33 cellular contexts compared by ENCODE assay signal in the genomic region with DNA sequence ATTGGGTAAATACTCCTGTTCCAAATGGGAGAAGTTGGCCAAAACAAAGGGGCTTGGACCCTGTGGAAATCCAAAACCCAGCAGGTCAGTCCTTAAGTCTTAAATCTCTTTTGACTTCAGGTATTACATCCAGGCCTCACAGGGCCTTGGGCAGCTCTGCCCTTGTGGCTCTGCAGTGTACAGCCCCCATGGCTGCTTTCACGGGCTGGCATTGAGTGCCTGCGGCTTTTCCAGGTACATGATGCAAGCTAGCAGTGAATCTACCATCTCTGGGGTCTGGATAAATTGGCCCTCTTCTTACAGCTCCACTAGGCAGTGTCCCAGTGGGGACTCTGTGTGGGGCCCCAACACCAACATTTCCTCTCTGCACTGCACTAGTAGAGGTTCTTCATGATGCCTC.
"Had no signal": no experiment of that assay in that cellular context is flagged by ENCODE, and none has a peak within 500 bp of the region (broad histone marks: within the 10 kb centered on the region; RNA-seq: fewer than 3 reads in every experiment).

No MANE protein-coding gene starts in this region.

- DNase-seq: Karpas-422, MG63, MM.1S, MV-4-11, NCI-H1048, NCI-H1092, NCI-H1092 treated with DMSO at 0.1 percent for 48 hours, NCI-H1105, NCI-H1105 treated with DMSO at 0.1 percent for 48 hours, NCI-H1417, NCI-H1417 treated with DMSO at 0.1 percent for 48 hours, NCI-H1436, NCI-H1436 treated with DMSO at 0.1 percent for 48 hours, NCI-H146, NCI-H1694, NCI-H1694 treated with DMSO at 0.1 percent for 48 hours, NCI-H187, NCI-H187 treated with DMSO at 0.1 percent for 48 hours, NCI-H1930, NCI-H2029, NCI-H2029 treated with DMSO at 0.1 percent for 48 hours, NCI-H2081, NCI-H2081 treated with DMSO at 0.1 percent for 48 hours, NCI-H2107, NCI-H2171, NCI-H2171 treated with DMSO at 0.1 percent for 48 hours, NCI-H2227 treated with DMSO at 0.1 percent for 48 hours, NCI-H226, NCI-H345, NCI-H446, NCI-H446 treated with DMSO at 0.1 percent for 48 hours, NCI-H510A, NCI-H510A treated with DMSO at 0.1 percent for 48 hours had no signal
